In the genomic region with DNA sequence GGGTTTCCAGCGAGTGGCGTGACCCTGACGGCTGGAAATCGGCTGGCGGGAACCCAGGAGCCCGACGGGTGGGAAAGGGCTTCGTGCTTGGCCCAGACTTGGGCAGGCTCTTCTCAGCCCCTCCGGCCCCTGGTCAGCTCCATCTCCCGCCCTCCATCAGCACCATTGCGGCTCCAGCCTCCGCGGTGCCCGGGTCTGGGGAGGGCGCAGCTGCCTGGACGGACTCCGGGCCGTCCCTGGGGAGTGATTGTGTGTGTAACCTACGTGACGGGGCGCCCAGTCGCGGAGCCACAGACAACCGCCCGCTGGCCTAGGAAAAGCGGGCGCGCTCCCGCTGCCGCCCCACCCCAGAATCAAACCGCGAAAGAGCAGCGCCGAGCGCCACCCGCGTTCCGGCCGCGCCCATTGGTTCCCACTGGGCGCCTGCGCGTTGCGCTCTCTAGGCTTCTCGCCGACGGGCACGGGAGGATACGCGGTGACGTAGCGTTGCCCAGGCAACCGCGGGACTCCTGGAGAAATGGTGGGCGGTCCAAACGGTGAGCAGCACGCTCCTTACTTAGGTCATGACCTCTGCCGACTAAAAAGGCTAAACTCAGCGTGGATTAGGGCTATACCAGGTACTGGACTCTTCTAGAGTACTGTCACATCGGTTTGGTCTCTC, we compare ENCODE assay signal across 9 cellular contexts.
A peak's percentile ranks its signal among the peaks of the same experiment; 100 is the strongest.
DNase-seq lines count a peak whose midpoint lies in the region; ATAC-seq and TF ChIP-seq lines count a peak whose summit lies in the region.
"Had no signal": no experiment of that assay in that cellular context is flagged by ENCODE, and none has a peak within 500 bp of the region (broad histone marks: within the 10 kb centered on the region; RNA-seq: fewer than 3 reads in every experiment).

Gene CFAP20DC (minus strand): TSS at position 355 of the 661 bp plus-strand sequence. CDS start 394 bp downstream, outside the sequence.

- ATAC-seq in GM18858 (IDR thresholded peaks at IDR 0.05; ENCODE audit: unreplicated experiment) (peak; percentile 98), HG03064 (IDR thresholded peaks at IDR 0.05; ENCODE audit: low read depth, unreplicated experiment) (peak; percentile 99)

- DNase-seq in NCI-H2171 (lab: John Stamatoyannopoulos, UW) (peak; percentile 84), kidney tubule cell (ENCODE audit: low spot score) (peak; percentile 98)
- peak; percentile 81 to 89 for DNase-seq in activated CD4-positive, alpha-beta T cell treated with anti-CD3 and anti-CD28 coated beads for 24 hours (ENCODE audit: low read depth in 2 of 2)
- DNase-seq in stimulated activated CD4-positive, alpha-beta T cell treated with anti-CD3 and anti-CD28 coated beads, Interleukin-1b, Interleukin-23, amount 100 ng/mL, for 1 hour (ENCODE audit: low read depth in 2 of 2), result peak; percentile 63 to 77
- DNase-seq: DND-41 had no signal

- peak within 1 kb of the TSS; percentile 48 for H3K27ac ChIP-seq in 22Rv1
- H3K27ac ChIP-seq in cingulate gyrus (ENCODE audit: low read depth, low read length), result peak within 1 kb of the TSS; percentile 39

- 0 out of 2 replicates have a peak, but pooled peaks have one; percentile 5 for TF ChIP-seq CTCF in 22Rv1 (IDR thresholded peaks at IDR 0.05)

Comparison
In these comparisons a context has a peak if more than half of its experiments do, and no peak if none do; other contexts are left out.
1. Peak in every context shown above with its lines: DNase-seq, ATAC-seq and H3K27ac ChIP-seq.